Comparison of ENCODE assay signal across 8 cellular contexts in genomic region chr19:19515764-19516519, GRCh38. TPM values are rescaled to one million over a fixed set of nuclear protein-coding genes. Genes with fewer than 3 reads are reported as not detected.
DNase-seq lines count a peak whose midpoint lies in the region; ATAC-seq and TF ChIP-seq lines count a peak whose summit lies in the region.

TSS of gene NDUFA13 (plus strand) at chr19:19516225. CDS start at chr19:19516239, 14 bp downstream.

- H3K4me1 ChIP-seq in right cardiac atrium (ENCODE audit: control insufficient read depth, insufficient read depth, low read length): peaks cover 1% of the 10 kb centered on the region
- H3K4me1 ChIP-seq in psoas muscle: peaks cover 23% of the 10 kb centered on the region
- peaks cover 6% of the 10 kb centered on the region for H3K4me1 ChIP-seq in urinary bladder (ENCODE audit: insufficient read depth)

- H3K4me3 ChIP-seq in right cardiac atrium (ENCODE audit: low read length) (peak within 1 kb of the TSS; percentile 79), psoas muscle (peak within 1 kb of the TSS; percentile 76), urinary bladder (ENCODE audit: low read depth, low read length) (peak within 1 kb of the TSS; percentile 91)

- H3K27ac Mint-ChIP-seq in T-helper 17 cell: peak within 1 kb of the TSS; percentile 94

- peak within 1 kb of the TSS; percentile 82 for H3K27ac ChIP-seq in right cardiac atrium (ENCODE audit: low read length)
- H3K27ac ChIP-seq in psoas muscle: peak within 1 kb of the TSS; percentile 85
- H3K27ac ChIP-seq in urinary bladder (ENCODE audit: low read depth): peak within 1 kb of the TSS; percentile 53

- peak; percentile 9 for TF ChIP-seq CTCF in psoas muscle (IDR thresholded peaks at IDR 0.05)

- H3K27me3 ChIP-seq in right cardiac atrium (ENCODE audit: control insufficient read depth, insufficient read depth): no peaks in the 10 kb centered on the region
- no peaks in the 10 kb centered on the region for H3K27me3 ChIP-seq in psoas muscle (ENCODE audit: insufficient read depth in 3 of 3, low read length in 2 of 3)

- WGBS in right cardiac atrium: 2% methylated on average over 57 of the region's 57 CpGs
- WGBS in psoas muscle, 3 donors: 3% methylated on average over 57 of the region's 57 CpGs
- 2% methylated on average over 57 of the region's 57 CpGs for WGBS in urinary bladder

- peak within 1 kb of the TSS; percentile 91 for H3K4me3 Mint-ChIP-seq in T-helper 17 cell

- ATAC-seq in GM18498 (IDR thresholded peaks at IDR 0.05; ENCODE audit: unreplicated experiment) (peak; percentile 88), HG02938 (IDR thresholded peaks at IDR 0.05; ENCODE audit: unreplicated experiment) (peak; percentile 75), T-helper 17 cell (peak; percentile 89), right cardiac atrium (peak; percentile 91 to 92), psoas muscle (peak; percentile 90 to 95 (median 93))

- DNase-seq in NCI-H187 (lab: John Stamatoyannopoulos, UW): peak; percentile 60 to 71
- peak; percentile 79 to 92 (median 89) for DNase-seq in T-helper 17 cell
- peak; percentile 43 to 94 (median 84) for DNase-seq in amygdala (lab: John Stamatoyannopoulos, UW)
- peak; percentile 92 to 97 (median 97) for DNase-seq in right cardiac atrium
- peak; percentile 93 to 96 for DNase-seq in psoas muscle

- H3K36me3 ChIP-seq in psoas muscle (ENCODE audit: insufficient read depth in 1 of 2, low read depth in 1 of 2): peaks cover 0 to 21% of the 10 kb centered on the region in 2 donors
- H3K36me3 ChIP-seq in urinary bladder (ENCODE audit: insufficient read depth): no peaks in the 10 kb centered on the region

- peaks cover 11% of the 10 kb centered on the region for H3K4me1 Mint-ChIP-seq in T-helper 17 cell

- no peaks in the 10 kb centered on the region for H3K36me3 Mint-ChIP-seq in T-helper 17 cell (ENCODE audit: low read depth)

- intact Hi-C loops in right cardiac atrium (cut with DNase I) (no loop called here), psoas muscle (cut with DNase I) (no loop called here)

- no peaks in the 10 kb centered on the region for H3K9me3 ChIP-seq in T-helper 17 cell (ENCODE audit: control insufficient read depth, low read length, poor library complexity, severe bottlenecking)
- no peaks in the 10 kb centered on the region for H3K9me3 ChIP-seq in right cardiac atrium (ENCODE audit: control insufficient read depth, low read length)
- H3K9me3 ChIP-seq in psoas muscle: no peaks in the 10 kb centered on the region

- no peaks in the 10 kb centered on the region for H3K27me3 Mint-ChIP-seq in T-helper 17 cell

RNA-seq across cellular contexts. Expression of gene NDUFA13, which starts in this region (rescaled TPM):
- 100 to 1,000 TPM; 175 to 195 TPM for total RNA-seq in T-helper 17 cell
- 1,000 to 10,000 TPM in 1 of 4 donors, 100 to 1,000 TPM in 3; 785 to 1,013 (median 850) TPM for total RNA-seq in right cardiac atrium
- 1,226 TPM for polyA plus RNA-seq in right cardiac atrium
- 100 to 1,000 TPM; 438 to 648 (median 574) TPM for total RNA-seq in psoas muscle
- polyA plus RNA-seq in psoas muscle: 100 to 1,000 TPM; 274 to 597 (median 487) TPM
- total RNA-seq in urinary bladder: 74.7 TPM
- 318 TPM for polyA plus RNA-seq in urinary bladder

Comparison
In these comparisons a context has a peak if more than half of its experiments do, and no peak if none do; other contexts are left out.
1. Peak in every context shown above with its lines: DNase-seq, ATAC-seq, H3K4me3 ChIP-seq and H3K27ac ChIP-seq.